8 cellular contexts compared by ENCODE assay signal in the genomic region with DNA sequence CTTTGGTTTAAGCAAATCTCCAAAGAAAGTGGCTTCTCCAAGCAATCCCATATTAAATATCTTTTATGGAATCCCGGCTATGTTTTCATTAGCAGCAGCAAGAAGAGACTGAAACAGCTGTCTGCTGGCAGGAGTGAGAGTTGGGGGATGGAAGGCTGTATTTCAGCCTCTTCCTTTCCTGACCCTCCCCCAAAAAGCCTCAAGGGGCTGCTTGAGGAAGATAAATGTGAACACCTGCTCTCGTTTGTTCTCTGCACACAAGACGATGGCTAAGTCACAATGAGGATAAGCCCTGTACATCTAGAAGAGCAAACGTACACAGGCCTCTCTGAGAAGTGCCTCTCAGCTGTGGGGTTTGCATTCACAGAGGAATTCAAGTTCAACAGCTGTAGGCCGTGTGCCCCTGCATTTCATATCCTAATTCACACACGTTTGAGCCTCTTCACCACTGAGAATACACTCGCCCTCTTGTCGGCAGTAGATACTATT.
DNase-seq lines count a peak whose midpoint lies in the region; ATAC-seq, FAIRE-seq and TF ChIP-seq lines count a peak whose summit lies in the region.

No MANE protein-coding gene starts in this region.

- H3K4me3 ChIP-seq in choroid plexus epithelial cell (ENCODE audit: low read depth, low read length), result no peak overlapping the region

- ATAC-seq in GM21390 (IDR thresholded peaks at IDR 0.05; ENCODE audit: unreplicated experiment), result peak; percentile 59

- POLR2A ChIA-PET in GM10248 (lab: Yijun Ruan, JAX), result interaction anchor here (0.5 kb wide), 1 partner anchor 65 kb away, joined by 7 read pairs; no protein-coding TSS in a partner anchor

- TF ChIP-seq CTCF in choroid plexus epithelial cell (conservative IDR thresholded peaks at IDR 0.05; ENCODE audit: low read depth, low read length) (no peak), GM10248 (IDR thresholded peaks at IDR 0.05; ENCODE audit: control extremely low read depth, extremely low read depth, low read depth, missing control alignments) (no peak)

- CTCF ChIA-PET in GM10248 (lab: Yijun Ruan, JAX), result interaction anchor here (0.8 to 5.1 kb wide), 14 partner anchors 9 to 151 kb away, joined by 3 to 89 read pairs (median 5); partner anchors contain the start of gene RIPOR2

- peak; percentile 52 for DNase-seq in COLO668 (lab: John Stamatoyannopoulos, UW; ENCODE audit: unreplicated experiment)
- peak; percentile 61 for DNase-seq in NCI-H146 treated with DMSO at 0.1 percent for 48 hours (lab: John Stamatoyannopoulos, UW; ENCODE audit: unreplicated experiment)
- DNase-seq in choroid plexus epithelial cell (ENCODE audit: low read depth), result peak; percentile 18
- DNase-seq in Ammon's horn (ENCODE audit: low spot score), result no peak
- DNase-seq in HTR-8/SVneo (ENCODE audit: insufficient read length, low spot score), result no peak
- no peak for DNase-seq in pons (ENCODE audit: low spot score)
- DNase-seq in GM10248 (ENCODE audit: extremely low spot score), result no peak

- no peak for FAIRE-seq in HTR-8/SVneo (lab: Jason Lieb, UNC)

Comparison
In these comparisons a context has a peak if more than half of its experiments do, and no peak if none do; other contexts are left out.
1. DNase-seq: peak in COLO668 (single experiment), NCI-H146 treated with DMSO at 0.1 percent for 48 hours (single experiment) and choroid plexus epithelial cell (single experiment); none in Ammon's horn (single experiment), HTR-8/SVneo (single experiment), pons (single experiment) and GM10248 (single experiment).